ENCODE assay signal across 1 cellular context in genomic region chr9:106861585-106862114, GRCh38.
TF ChIP-seq lines count a peak whose summit lies in the region.

No MANE protein-coding gene starts in this region.

TF ChIP-seq in A549, 52 proteins besides CTCF, POLR2A, EP300 and RAD21 (continued from another document):
- TF ChIP-seq FOSB (CRISPR knock-in tag; IDR thresholded peaks at IDR 0.05), result no peak
- TF ChIP-seq CEBPB (IDR thresholded peaks at IDR 0.05), result no peak
- no peak for TF ChIP-seq NPAS2 (CRISPR knock-in tag; IDR thresholded peaks at IDR 0.05; ENCODE audit: borderline replicate concordance)
- TF ChIP-seq HOXB5 (CRISPR knock-in tag; IDR thresholded peaks at IDR 0.05), result no peak
- TF ChIP-seq FOXS1 (CRISPR knock-in tag; IDR thresholded peaks at IDR 0.05), result no peak
- TF ChIP-seq BHLHE40 (IDR thresholded peaks at IDR 0.05; ENCODE audit: low read depth, low read length), result no peak
- no peak for TF ChIP-seq JUN (IDR thresholded peaks at IDR 0.05)
- TF ChIP-seq MYC (IDR thresholded peaks at IDR 0.05; ENCODE audit: borderline replicate concordance, low read length), result no peak
- TF ChIP-seq REST (IDR thresholded peaks at IDR 0.05), result no peak
